16 cellular contexts compared by ENCODE assay signal in genomic region chr1:203668401-203668800, GRCh38. TPM values are rescaled to one million over a fixed set of nuclear protein-coding genes. Genes with fewer than 3 reads are reported as not detected.
DNase-seq lines count a peak whose midpoint lies in the region; ATAC-seq and TF ChIP-seq lines count a peak whose summit lies in the region.
"Had no signal": no experiment of that assay in that cellular context is flagged by ENCODE, and none has a peak within 500 bp of the region (broad histone marks: within the 10 kb centered on the region; RNA-seq: fewer than 3 reads in every experiment).

No MANE protein-coding gene starts in this region.

- peak overlapping the region in 2 of 3 donors; percentile 79 to 90 for H3K27ac Mint-ChIP-seq in CD4-positive, CD25-positive, alpha-beta regulatory T cell
- H3K27ac Mint-ChIP-seq in naive thymus-derived CD8-positive, alpha-beta T cell = peak overlapping the region in 5 of 10 donors; percentile 26 to 65 (median 31)

- 40% methylated on average over 1 of the region's 1 CpG; no CpG with 5 or more reads in 1 of the 2 donors for WGBS in gastroesophageal sphincter (ENCODE audit: low coverage in 1 of 2), 2 donors
- 22 to 40% methylated on average over 1 of the region's 1 CpG for WGBS in body of pancreas, 2 donors

- H3K4me3 ChIP-seq in CD4-positive, CD25-positive, alpha-beta regulatory T cell (ENCODE audit: low read depth, low read length) = no peak overlapping the region
- H3K4me3 ChIP-seq in gastroesophageal sphincter = no peak overlapping the region
- H3K4me3 ChIP-seq in body of pancreas = no peak overlapping the region
- H3K4me3 ChIP-seq: GM23248, PC-9 had no signal

- H3K36me3 ChIP-seq in CD4-positive, CD25-positive, alpha-beta regulatory T cell (ENCODE audit: control insufficient read depth, insufficient read depth, low read length) = peaks cover 9% of the 10 kb centered on the region
- H3K36me3 ChIP-seq in KOPT-K1 (ENCODE audit: insufficient read depth, low read length) (no peaks in the 10 kb centered on the region), gastroesophageal sphincter (no peaks in the 10 kb centered on the region), body of pancreas (replicated peaks in 1 of 2; ENCODE audit: insufficient read depth in 1 of 2, low read depth in 2 of 2) (no peaks in the 10 kb centered on the region)
- H3K36me3 ChIP-seq: BE2C had no signal

- no peak for TF ChIP-seq EP300 in gastroesophageal sphincter (IDR thresholded peaks at IDR 0.05)

- H3K9me3 Mint-ChIP-seq in CD4-positive, CD25-positive, alpha-beta regulatory T cell = no peaks in the 10 kb centered on the region
- no peaks in the 10 kb centered on the region for H3K9me3 Mint-ChIP-seq in naive thymus-derived CD8-positive, alpha-beta T cell
- H3K9me3 Mint-ChIP-seq: activated T-cell treated with anti-CD3 and anti-CD28 coated beads, Interleukin-2, amount 50 U/mL, for 4 hours had no signal

- POLR2A ChIA-PET in naive thymus-derived CD8-positive, alpha-beta T cell (lab: Charles Lee) = interaction anchor here (0.6 kb wide), 1 partner anchor 47 kb away, joined by 3 read pairs; no protein-coding TSS in a partner anchor

- H3K27ac ChIP-seq in CD4-positive, CD25-positive, alpha-beta regulatory T cell (ENCODE audit: insufficient read depth, low read length, poor library complexity, severe bottlenecking) = peak overlapping the region; percentile 6
- H3K27ac ChIP-seq in KOPT-K1 (ENCODE audit: low read depth, low read length, poor library complexity, severe bottlenecking) (peak overlapping the region; percentile 16), gastroesophageal sphincter (peak overlapping the region; percentile 83 to 93 (median 90)), body of pancreas (no peak overlapping the region)
- H3K27ac ChIP-seq: PC-9 had no signal

- no peak for TF ChIP-seq CTCF in gastroesophageal sphincter (IDR thresholded peaks at IDR 0.05)
- no peak for TF ChIP-seq CTCF in body of pancreas (IDR thresholded peaks at IDR 0.05)

- intact Hi-C loops in body of pancreas (cut with DNase I) = no loop called here

- no peaks in the 10 kb centered on the region for H3K27me3 Mint-ChIP-seq in CD4-positive, CD25-positive, alpha-beta regulatory T cell
- no peaks in the 10 kb centered on the region for H3K27me3 Mint-ChIP-seq in naive thymus-derived CD8-positive, alpha-beta T cell

- no peaks in the 10 kb centered on the region for H3K27me3 ChIP-seq in CD4-positive, CD25-positive, alpha-beta regulatory T cell (ENCODE audit: control insufficient read depth, insufficient read depth, low read length)
- H3K27me3 ChIP-seq in gastroesophageal sphincter (no peaks in the 10 kb centered on the region), body of pancreas (no peaks in the 10 kb centered on the region)
- H3K27me3 ChIP-seq: BE2C had no signal

- no peak for DNase-seq in CD4-positive, CD25-positive, alpha-beta regulatory T cell
- DNase-seq in renal cortical epithelial cell (ENCODE audit: low read depth) (peak; percentile 48), body of pancreas (no peak), epidermal melanocyte (ENCODE audit: insufficient read length, low spot score) (no peak)
- DNase-seq in naive thymus-derived CD8-positive, alpha-beta T cell = no peak
- DNase-seq: activated T-cell treated with anti-CD3 and anti-CD28 coated beads, Interleukin-2, amount 50 U/mL, for 4 hours; aorta; BE2C; effector CD8-positive, alpha-beta T cell; GM23248; left colon; PC-9; T-helper 1 cell had no signal

- H3K9me3 ChIP-seq in CD4-positive, CD25-positive, alpha-beta regulatory T cell (ENCODE audit: control insufficient read depth in 2 of 2, low read length in 2 of 2) = no peaks in the 10 kb centered on the region
- H3K9me3 ChIP-seq in KOPT-K1 (ENCODE audit: insufficient read depth, low read length, poor library complexity, severe bottlenecking) (no peaks in the 10 kb centered on the region), gastroesophageal sphincter (no peaks in the 10 kb centered on the region), body of pancreas (no peaks in the 10 kb centered on the region)
- H3K9me3 ChIP-seq: BE2C had no signal

- H3K4me1 ChIP-seq in CD4-positive, CD25-positive, alpha-beta regulatory T cell (ENCODE audit: control insufficient read depth, insufficient read depth, low read length, poor library complexity, severe bottlenecking) = peaks cover 73% of the 10 kb centered on the region
- H3K4me1 ChIP-seq in gastroesophageal sphincter (peaks cover 43 to 100% (median 68%) of the 10 kb centered on the region in 3 donors), body of pancreas (peaks cover 41% of the 10 kb centered on the region)

- ATAC-seq in CD4-positive, CD25-positive, alpha-beta regulatory T cell (ENCODE audit: low read depth in 2 of 2) = no peak
- ATAC-seq in gastroesophageal sphincter (no peak), body of pancreas (no peak), HG03521 (IDR thresholded peaks at IDR 0.05; ENCODE audit: unreplicated experiment) (no peak)
- no peak for ATAC-seq in naive thymus-derived CD8-positive, alpha-beta T cell
- ATAC-seq: activated T-cell treated with anti-CD3 and anti-CD28 coated beads, Interleukin-2, amount 50 U/mL, for 4 hours; left colon had no signal

- TF ChIP-seq POLR2A in gastroesophageal sphincter (IDR thresholded peaks at IDR 0.05) = no peak
- no peak for TF ChIP-seq POLR2A in body of pancreas (IDR thresholded peaks at IDR 0.05)

- peak overlapping the region in 1 of 4 donors; percentile 76 for H3K4me3 Mint-ChIP-seq in CD4-positive, CD25-positive, alpha-beta regulatory T cell
- H3K4me3 Mint-ChIP-seq in naive thymus-derived CD8-positive, alpha-beta T cell = no peak overlapping the region
- H3K4me3 Mint-ChIP-seq: activated T-cell treated with anti-CD3 and anti-CD28 coated beads, Interleukin-2, amount 50 U/mL, for 4 hours had no signal

- peaks cover 18% of the 10 kb centered on the region for H3K36me3 Mint-ChIP-seq in CD4-positive, CD25-positive, alpha-beta regulatory T cell
- peaks cover 0 to 4% (median 0%) of the 10 kb centered on the region in 3 donors for H3K36me3 Mint-ChIP-seq in naive thymus-derived CD8-positive, alpha-beta T cell

- peaks cover 5 to 80% (median 60%) of the 10 kb centered on the region in 4 donors for H3K4me1 Mint-ChIP-seq in CD4-positive, CD25-positive, alpha-beta regulatory T cell
- peaks cover 32 to 71% (median 53%) of the 10 kb centered on the region in 4 donors for H3K4me1 Mint-ChIP-seq in naive thymus-derived CD8-positive, alpha-beta T cell

RNA-seq across cellular contexts. Expression of gene ATP2B4, which starts 41.8 kb away (rescaled TPM):
- 149 TPM for total RNA-seq in CD4-positive, CD25-positive, alpha-beta regulatory T cell
- 10 to 100 TPM; 25.8 to 39.6 (median 31.7) TPM for polyA plus RNA-seq in CD4-positive, CD25-positive, alpha-beta regulatory T cell
- total RNA-seq in gastroesophageal sphincter (100 to 1,000 TPM; 211 to 454 (median 257) TPM), renal cortical epithelial cell (59.4 and 131 TPM in 2 replicates), body of pancreas (10 to 100 TPM; 27.5 to 31.3 TPM)
- total RNA-seq in naive thymus-derived CD8-positive, alpha-beta T cell = 10 to 100 TPM; 46.8 to 49.5 TPM
- 10 to 100 TPM in 1 of 3 donors, 1 to 10 TPM in 2; 4.3 to 17.4 (median 5.3) TPM for polyA plus RNA-seq in naive thymus-derived CD8-positive, alpha-beta T cell

Comparison
In these comparisons a context has a peak if more than half of its experiments do, and no peak if none do; other contexts are left out.
1. H3K27ac ChIP-seq: peak in CD4-positive, CD25-positive, alpha-beta regulatory T cell (single experiment), KOPT-K1 (single experiment) and gastroesophageal sphincter (4 of 4); none in body of pancreas (0 of 4).